In the genomic region with DNA sequence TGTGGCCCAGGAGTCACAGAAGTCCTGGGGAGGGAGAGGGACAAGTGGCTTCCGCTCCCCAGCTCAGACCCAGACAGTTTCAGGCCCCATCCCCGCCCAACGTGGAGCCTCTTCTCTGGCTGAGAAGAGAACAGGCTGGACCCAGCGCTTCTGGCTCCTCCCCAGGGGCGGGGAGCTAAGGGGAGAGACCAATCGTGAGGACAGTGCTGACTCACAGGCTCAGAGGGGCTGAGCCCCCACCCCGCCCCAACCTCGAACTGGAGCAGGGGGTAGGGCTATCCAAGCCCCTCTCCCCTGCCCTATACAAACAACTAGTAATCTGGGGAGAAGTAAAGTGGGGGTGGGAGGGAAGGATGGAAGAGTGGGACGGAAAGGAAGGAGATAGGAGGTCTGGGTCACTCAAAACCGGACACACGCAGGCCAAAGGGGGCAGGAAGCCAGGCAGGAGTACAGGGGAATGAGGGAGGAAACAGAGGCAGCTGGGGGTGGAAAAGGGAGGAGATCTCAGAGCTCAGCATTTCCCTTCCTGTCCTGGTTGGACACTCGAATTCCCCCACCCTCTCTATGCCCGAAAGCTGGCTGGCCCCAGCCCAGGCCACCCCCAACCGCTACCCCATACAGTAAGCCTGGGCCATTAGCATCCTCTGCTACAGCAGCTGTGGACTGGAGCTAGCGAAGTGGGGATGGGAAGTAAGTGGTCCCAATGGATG, we compare ENCODE assay signal across 8 cellular contexts. TPM values are rescaled to one million over a fixed set of nuclear protein-coding genes. Genes with fewer than 3 reads are reported as not detected.
DNase-seq lines count a peak whose midpoint lies in the region; ATAC-seq and TF ChIP-seq lines count a peak whose summit lies in the region.

A gene with protein sequence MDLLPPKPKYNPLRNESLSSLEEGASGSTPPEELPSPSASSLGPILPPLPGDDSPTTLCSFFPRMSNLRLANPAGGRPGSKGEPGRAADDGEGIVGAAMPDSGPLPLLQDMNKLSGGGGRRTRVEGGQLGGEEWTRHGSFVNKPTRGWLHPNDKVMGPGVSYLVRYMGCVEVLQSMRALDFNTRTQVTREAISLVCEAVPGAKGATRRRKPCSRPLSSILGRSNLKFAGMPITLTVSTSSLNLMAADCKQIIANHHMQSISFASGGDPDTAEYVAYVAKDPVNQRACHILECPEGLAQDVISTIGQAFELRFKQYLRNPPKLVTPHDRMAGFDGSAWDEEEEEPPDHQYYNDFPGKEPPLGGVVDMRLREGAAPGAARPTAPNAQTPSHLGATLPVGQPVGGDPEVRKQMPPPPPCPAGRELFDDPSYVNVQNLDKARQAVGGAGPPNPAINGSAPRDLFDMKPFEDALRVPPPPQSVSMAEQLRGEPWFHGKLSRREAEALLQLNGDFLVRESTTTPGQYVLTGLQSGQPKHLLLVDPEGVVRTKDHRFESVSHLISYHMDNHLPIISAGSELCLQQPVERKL (minus strand): TSS at position 117 of the 710 bp plus-strand sequence. CDS start 221 bp downstream, outside the sequence.

- no peaks in the 10 kb centered on the region for H3K9me3 Mint-ChIP-seq in activated T-cell treated with anti-CD3 and anti-CD28 coated beads, Interleukin-2, amount 50 U/mL, for 4 hours

- DNase-seq in activated T-cell treated with anti-CD3 and anti-CD28 coated beads for 48 hours (ENCODE audit: low read depth) (peak; percentile 49), NCI-H226 (peak; percentile 96), fibroblast of lung (ENCODE audit: low read depth in 2 of 2) (peak; percentile 92 to 95)
- no peak for DNase-seq in activated T-cell treated with anti-CD3 and anti-CD28 coated beads, Interleukin-2, amount 50 U/mL, for 1 hour
- no peak for DNase-seq in activated T-cell treated with anti-CD3 and anti-CD28 coated beads, Interleukin-2, amount 50 U/mL, for 4 hours

- H3K4me3 Mint-ChIP-seq in activated T-cell treated with anti-CD3 and anti-CD28 coated beads, Interleukin-2, amount 50 U/mL, for 4 hours = peak within 1 kb of the TSS; percentile 57

- peaks cover 60% of the 10 kb centered on the region for H3K79me2 ChIP-seq in fibroblast of lung (ENCODE audit: control insufficient read depth, insufficient read depth, low read length)

- ATAC-seq in activated T-cell treated with anti-CD3 and anti-CD28 coated beads, Interleukin-2, amount 50 U/mL, for 4 hours = no peak
- ATAC-seq in HG02623 (IDR thresholded peaks at IDR 0.05; ENCODE audit: unreplicated experiment) = no peak

- H3K4me3 ChIP-seq in fibroblast of lung (replicated peaks in 1 of 4; ENCODE audit: control extremely low read depth in 1 of 4, insufficient read depth in 1 of 4, low read depth in 3 of 4, low read length in 4 of 4) = peak within 1 kb of the TSS; percentile 60 to 92 (median 82)
- H3K4me3 ChIP-seq in muscle layer of colon (ENCODE audit: low read depth in 1 of 2, low read length in 2 of 2) = peak within 1 kb of the TSS; percentile 55 to 65
- no peak within 1 kb of the TSS for H3K4me3 ChIP-seq in thymus (ENCODE audit: low read length)

- no peak for TF ChIP-seq CTCF in fibroblast of lung (conservative IDR thresholded peaks at IDR 0.05 in 1 of 2, IDR thresholded peaks at IDR 0.05 in 1 of 2; ENCODE audit: low read depth in 1 of 2, low read length in 2 of 2)

- peaks cover 28% of the 10 kb centered on the region for H3K4me1 Mint-ChIP-seq in activated T-cell treated with anti-CD3 and anti-CD28 coated beads, Interleukin-2, amount 50 U/mL, for 4 hours (ENCODE audit: low read depth)

- H3K27me3 Mint-ChIP-seq in activated T-cell treated with anti-CD3 and anti-CD28 coated beads, Interleukin-2, amount 50 U/mL, for 4 hours (ENCODE audit: low read depth) = no peaks in the 10 kb centered on the region

- H3K9ac ChIP-seq in fibroblast of lung (ENCODE audit: insufficient read depth, low read length) (peak within 1 kb of the TSS; percentile 76), muscle layer of colon (ENCODE audit: low read length) (peak within 1 kb of the TSS; percentile 49)

- H3K36me3 ChIP-seq in fibroblast of lung (ENCODE audit: control insufficient read depth, insufficient read depth, low read length) (peaks cover 20% of the 10 kb centered on the region), muscle layer of colon (ENCODE audit: insufficient read depth, low read length) (peaks cover 31% of the 10 kb centered on the region), thymus (ENCODE audit: control insufficient read depth, insufficient read depth) (peaks cover 35% of the 10 kb centered on the region)

- 67% methylated on average over 15 of the region's 15 CpGs for WGBS in thymus

- H3K27ac ChIP-seq in fibroblast of lung (ENCODE audit: insufficient read depth, low read length) = peak within 1 kb of the TSS; percentile 94
- peak within 1 kb of the TSS; percentile 87 for H3K27ac ChIP-seq in muscle layer of colon (ENCODE audit: low read depth, low read length)
- peak within 1 kb of the TSS; percentile 87 for H3K27ac ChIP-seq in thymus (ENCODE audit: low read depth)

- H3K4me1 ChIP-seq in fibroblast of lung (ENCODE audit: control insufficient read depth, extremely low read depth, insufficient read depth, low read length) (peaks cover 26% of the 10 kb centered on the region), muscle layer of colon (ENCODE audit: insufficient read depth, low read length) (peaks cover 43% of the 10 kb centered on the region), thymus (ENCODE audit: control insufficient read depth, insufficient read depth, low read length) (peaks cover 15% of the 10 kb centered on the region)

- H3K27me3 ChIP-seq in fibroblast of lung (ENCODE audit: control insufficient read depth, insufficient read depth, low read length) (no peaks in the 10 kb centered on the region), muscle layer of colon (ENCODE audit: control insufficient read depth in 1 of 2, insufficient read depth in 2 of 2, low read length in 2 of 2) (no peaks in the 10 kb centered on the region), thymus (ENCODE audit: control insufficient read depth, insufficient read depth) (no peaks in the 10 kb centered on the region)

- no peaks in the 10 kb centered on the region for H4K20me1 ChIP-seq in fibroblast of lung (ENCODE audit: control insufficient read depth, extremely low read depth, insufficient read depth, low read length)

- H3K9me3 ChIP-seq in fibroblast of lung (ENCODE audit: control insufficient read depth, insufficient read depth, low read depth, low read length) (no peaks in the 10 kb centered on the region), muscle layer of colon (ENCODE audit: low read length) (no peaks in the 10 kb centered on the region), thymus (ENCODE audit: control insufficient read depth) (no peaks in the 10 kb centered on the region)

- peak within 1 kb of the TSS; percentile 85 for H3K4me2 ChIP-seq in fibroblast of lung (ENCODE audit: extremely low read depth, insufficient read depth, low read length)

- peaks cover 10% of the 10 kb centered on the region for H3K36me3 Mint-ChIP-seq in activated T-cell treated with anti-CD3 and anti-CD28 coated beads, Interleukin-2, amount 50 U/mL, for 4 hours (ENCODE audit: insufficient read depth)

- no peak within 1 kb of the TSS for H2AFZ ChIP-seq in fibroblast of lung (ENCODE audit: low read length)

RNA-seq across cellular contexts. Expression of the gene that starts here (rescaled TPM):
- 10 to 100 TPM; 38.7 to 43.7 (median 39.2) TPM for total RNA-seq in activated T-cell treated with anti-CD3 and anti-CD28 coated beads, Interleukin-2, amount 50 U/mL, for 4 hours
- 220 and 245 TPM in 2 replicates for total RNA-seq in fibroblast of lung
- 277 and 289 TPM in 2 replicates for polyA plus RNA-seq in fibroblast of lung
- polyA plus RNA-seq in fibroblast of lung (2012) = 261 and 301 TPM in 2 replicates
- polyA minus RNA-seq in fibroblast of lung (ENCODE audit: low replicate concordance) = 433 and 499 TPM in 2 replicates
- 66.7 TPM for polyA plus RNA-seq in thymus

Comparison
In these comparisons a context has a peak if more than half of its experiments do, and no peak if none do; other contexts are left out.
1. DNase-seq: peak in activated T-cell treated with anti-CD3 and anti-CD28 coated beads for 48 hours (single experiment), NCI-H226 (single experiment) and fibroblast of lung (2 of 2); none in activated T-cell treated with anti-CD3 and anti-CD28 coated beads, Interleukin-2, amount 50 U/mL, for 1 hour (single experiment) and activated T-cell treated with anti-CD3 and anti-CD28 coated beads, Interleukin-2, amount 50 U/mL, for 4 hours (single experiment).
2. Peak in every context shown above with its lines, with median percentiles within 50 percentile points of each other: H3K27ac ChIP-seq.